Comparison of ENCODE assay signal across 15 cellular contexts in genomic region chr12:109116611-109116949, GRCh38. TPM values are rescaled to one million over a fixed set of nuclear protein-coding genes. Genes with fewer than 3 reads are reported as not detected.
DNase-seq lines count a peak whose midpoint lies in the region; ATAC-seq and TF ChIP-seq lines count a peak whose summit lies in the region.
"Had no signal": no experiment of that assay in that cellular context is flagged by ENCODE, and none has a peak within 500 bp of the region (broad histone marks: within the 10 kb centered on the region; RNA-seq: fewer than 3 reads in every experiment).

No MANE protein-coding gene starts in this region.

- H3K36me3 Mint-ChIP-seq in mesothelial cell of epicardium, result no peaks in the 10 kb centered on the region
- H3K36me3 Mint-ChIP-seq in activated T-cell treated with anti-CD3 and anti-CD28 coated beads, Interleukin-2, amount 50 U/mL, for 4 hours (ENCODE audit: insufficient read depth), result no peaks in the 10 kb centered on the region
- H3K36me3 Mint-ChIP-seq: memory B cell had no signal

- in situ Hi-C loops in ACHN (cut with HindIII; ENCODE audit: low pct_ligation_motif_present, low pct_unique_long_range_greater_than_20kb, low sequenced_read_pairs), result no loop called here

- peak overlapping the region; percentile 53 to 76 for H3K9ac ChIP-seq in stomach smooth muscle (ENCODE audit: low read length in 2 of 2)

- no peaks in the 10 kb centered on the region for H3K9me3 Mint-ChIP-seq in mesothelial cell of epicardium
- H3K9me3 Mint-ChIP-seq in activated T-cell treated with anti-CD3 and anti-CD28 coated beads, Interleukin-2, amount 50 U/mL, for 4 hours, result no peaks in the 10 kb centered on the region
- no peaks in the 10 kb centered on the region for H3K9me3 Mint-ChIP-seq in stimulated activated naive CD8-positive, alpha-beta T cell treated with anti-CD3 and anti-CD28 coated beads, Interleukin-15, amount 100 ng/mL, for 72 hours
- H3K9me3 Mint-ChIP-seq: activated CD4-positive, alpha-beta memory T cell treated with anti-CD3 and anti-CD28 coated beads, Interleukin-2, amount 10 ng/mL, durations not matched to agents 7 days and 5 days; memory B cell had no signal

- peaks cover 5 to 6% of the 10 kb centered on the region in 2 donors for H3K36me3 ChIP-seq in stomach smooth muscle (ENCODE audit: control insufficient read depth in 2 of 2, insufficient read depth in 2 of 2, low read length in 2 of 2)
- H3K36me3 ChIP-seq: MG63, thoracic aorta had no signal

- no peak overlapping the region for H3K4me3 ChIP-seq in HL-60 (replicated peaks; ENCODE audit: insufficient read depth, low read length)
- H3K4me3 ChIP-seq in coronary artery, result no peak overlapping the region
- H3K4me3 ChIP-seq in stomach smooth muscle (ENCODE audit: low read length in 2 of 2), result peak overlapping the region; percentile 28 to 63
- H3K4me3 ChIP-seq: MG63, thoracic aorta had no signal

- H3K4me3 Mint-ChIP-seq in mesothelial cell of epicardium, result no peak overlapping the region
- no peak overlapping the region for H3K4me3 Mint-ChIP-seq in activated T-cell treated with anti-CD3 and anti-CD28 coated beads, Interleukin-2, amount 50 U/mL, for 4 hours
- no peak overlapping the region for H3K4me3 Mint-ChIP-seq in stimulated activated naive CD8-positive, alpha-beta T cell treated with anti-CD3 and anti-CD28 coated beads, Interleukin-15, amount 100 ng/mL, for 72 hours
- H3K4me3 Mint-ChIP-seq: activated CD4-positive, alpha-beta memory T cell treated with anti-CD3 and anti-CD28 coated beads, Interleukin-2, amount 10 ng/mL, durations not matched to agents 7 days and 5 days; memory B cell had no signal

- no peaks in the 10 kb centered on the region for H3K9me3 ChIP-seq in stomach smooth muscle (ENCODE audit: control insufficient read depth in 2 of 2, low read length in 2 of 2)
- H3K9me3 ChIP-seq: MG63, thoracic aorta had no signal

- H3K4me1 Mint-ChIP-seq in mesothelial cell of epicardium, result peaks cover 31% of the 10 kb centered on the region
- H3K4me1 Mint-ChIP-seq in activated T-cell treated with anti-CD3 and anti-CD28 coated beads, Interleukin-2, amount 50 U/mL, for 4 hours (ENCODE audit: low read depth), result peaks cover 20% of the 10 kb centered on the region
- H3K4me1 Mint-ChIP-seq in stimulated activated naive CD8-positive, alpha-beta T cell treated with anti-CD3 and anti-CD28 coated beads, Interleukin-15, amount 100 ng/mL, for 72 hours, result peaks cover 9% of the 10 kb centered on the region

- DNase-seq in HL-60 (ENCODE audit: low read depth in 1 of 2, low spot score in 1 of 2), result no peak
- peak; percentile 43 for DNase-seq in coronary artery (ENCODE audit: low spot score)
- no peak for DNase-seq in mesothelial cell of epicardium (ENCODE audit: low spot score in 2 of 2, unreplicated experiment in 2 of 2)
- no peak for DNase-seq in ACHN
- no peak for DNase-seq in activated T-cell treated with anti-CD3 and anti-CD28 coated beads, Interleukin-2, amount 50 U/mL, for 4 hours
- DNase-seq in stimulated activated naive CD8-positive, alpha-beta T cell treated with anti-CD3 and anti-CD28 coated beads, Interleukin-15, amount 100 ng/mL, for 72 hours, result no peak
- no peak for DNase-seq in retina
- DNase-seq: activated CD4-positive, alpha-beta memory T cell treated with anti-CD3 and anti-CD28 coated beads, Interleukin-2, amount 10 ng/mL, durations not matched to agents 7 days and 5 days; aorta; MG63; NCI-H2029 treated with DMSO at 0.1 percent for 48 hours; NCI-H526 had no signal

- H3K27me3 Mint-ChIP-seq in mesothelial cell of epicardium (ENCODE audit: low read depth), result no peaks in the 10 kb centered on the region
- H3K27me3 Mint-ChIP-seq in activated T-cell treated with anti-CD3 and anti-CD28 coated beads, Interleukin-2, amount 50 U/mL, for 4 hours (ENCODE audit: low read depth), result no peaks in the 10 kb centered on the region
- H3K27me3 Mint-ChIP-seq in stimulated activated naive CD8-positive, alpha-beta T cell treated with anti-CD3 and anti-CD28 coated beads, Interleukin-15, amount 100 ng/mL, for 72 hours, result no peaks in the 10 kb centered on the region
- H3K27me3 Mint-ChIP-seq: activated CD4-positive, alpha-beta memory T cell treated with anti-CD3 and anti-CD28 coated beads, Interleukin-2, amount 10 ng/mL, durations not matched to agents 7 days and 5 days had no signal

- H3K27ac ChIP-seq in HL-60 (replicated peaks) (peak overlapping the region; percentile 60), coronary artery (peak overlapping the region; percentile 54 to 67), stomach smooth muscle (ENCODE audit: low read length) (peak overlapping the region; percentile 97)

- TF ChIP-seq CTCF in HL-60 (IDR thresholded peaks at IDR 0.05; ENCODE audit: insufficient read depth, low read length), result no peak
- no peak for TF ChIP-seq CTCF in coronary artery (IDR thresholded peaks at IDR 0.05)
- no peak for TF ChIP-seq CTCF in mesothelial cell of epicardium (IDR thresholded peaks at IDR 0.05; ENCODE audit: unreplicated experiment)

- H3K4me1 ChIP-seq in stomach smooth muscle (ENCODE audit: control insufficient read depth, insufficient read depth, low read length), result peaks cover 55% of the 10 kb centered on the region

- H3K27me3 ChIP-seq in HL-60 (ENCODE audit: insufficient read depth, poor library complexity, severe bottlenecking), result no peaks in the 10 kb centered on the region
- H3K27me3 ChIP-seq in stomach smooth muscle (ENCODE audit: control insufficient read depth in 1 of 2, insufficient read depth in 2 of 2, low read length in 2 of 2), result no peaks in the 10 kb centered on the region
- H3K27me3 ChIP-seq: MG63 had no signal

- peak overlapping the region; percentile 50 for H3K27ac Mint-ChIP-seq in mesothelial cell of epicardium
- H3K27ac Mint-ChIP-seq in stimulated activated naive CD8-positive, alpha-beta T cell treated with anti-CD3 and anti-CD28 coated beads, Interleukin-15, amount 100 ng/mL, for 72 hours, result no peak overlapping the region
- H3K27ac Mint-ChIP-seq: activated CD4-positive, alpha-beta memory T cell treated with anti-CD3 and anti-CD28 coated beads, Interleukin-2, amount 10 ng/mL, durations not matched to agents 7 days and 5 days; memory B cell had no signal

- no peak for ATAC-seq in activated T-cell treated with anti-CD3 and anti-CD28 coated beads, Interleukin-2, amount 50 U/mL, for 4 hours
- no peak for ATAC-seq in stimulated activated naive CD8-positive, alpha-beta T cell treated with anti-CD3 and anti-CD28 coated beads, Interleukin-15, amount 100 ng/mL, for 72 hours

RNA-seq across cellular contexts. Expression of gene ACACB, which starts 0.2 kb away (rescaled TPM):
- total RNA-seq in mesothelial cell of epicardium, result 15.4 to 18.2 TPM (median 16.4 TPM) in 3 replicates
- total RNA-seq in activated T-cell treated with anti-CD3 and anti-CD28 coated beads, Interleukin-2, amount 50 U/mL, for 4 hours, result 1 to 10 TPM; 1.6 to 4.5 (median 3.8) TPM

RNA-seq across cellular contexts. Expression of gene UNG, which starts 19.2 kb away (rescaled TPM):
- 48.2 to 49.0 TPM (median 48.7 TPM) in 3 replicates for total RNA-seq in mesothelial cell of epicardium
- total RNA-seq in activated T-cell treated with anti-CD3 and anti-CD28 coated beads, Interleukin-2, amount 50 U/mL, for 4 hours, result 100 to 1,000 TPM in 2 of 3 donors, 10 to 100 TPM in 1; 91.9 to 134 (median 117) TPM

RNA-seq across cellular contexts. Expression of gene ALKBH2, which starts 23.3 kb away (rescaled TPM):
- 37.3 to 39.6 TPM (median 37.4 TPM) in 3 replicates for total RNA-seq in mesothelial cell of epicardium
- total RNA-seq in activated T-cell treated with anti-CD3 and anti-CD28 coated beads, Interleukin-2, amount 50 U/mL, for 4 hours, result 10 to 100 TPM; 59.8 to 73.2 (median 71.4) TPM

Comparison
In these comparisons a context has a peak if more than half of its experiments do, and no peak if none do; other contexts are left out.
1. H3K4me3 ChIP-seq: peak in stomach smooth muscle (2 of 2); none in HL-60 (single experiment) and coronary artery (single experiment).
2. Peak in every context shown above with its lines, with median percentiles within 50 percentile points of each other: H3K27ac ChIP-seq.